Comparison of ENCODE assay signal across 9 cellular contexts in the genomic region with DNA sequence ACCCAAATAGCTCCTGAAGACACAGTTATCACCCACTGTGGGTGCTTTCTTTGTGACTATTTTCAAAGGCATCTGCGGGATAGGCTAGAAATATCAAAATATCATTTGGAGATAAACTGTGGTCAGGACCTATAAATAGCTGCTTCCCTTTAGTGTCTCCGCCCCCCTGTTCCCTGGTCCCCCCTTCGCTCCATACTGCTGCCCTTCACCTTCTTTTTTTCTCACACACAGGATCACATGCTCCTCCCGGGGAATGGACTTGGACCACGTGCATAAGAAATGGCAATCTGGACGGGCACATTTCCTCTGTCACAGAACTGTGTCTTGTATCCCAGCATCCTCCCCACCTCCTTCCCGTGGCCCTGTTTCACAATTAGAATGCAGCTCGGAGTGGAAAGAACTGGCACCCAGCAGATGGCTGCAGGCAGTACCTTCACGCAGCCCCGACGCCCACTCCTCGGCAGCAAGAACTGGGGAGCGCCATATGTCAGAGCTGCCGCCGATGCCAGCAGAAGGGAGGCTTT.
DNase-seq lines count a peak whose midpoint lies in the region; ATAC-seq, FAIRE-seq and TF ChIP-seq lines count a peak whose summit lies in the region.
"Had no signal": no experiment of that assay in that cellular context is flagged by ENCODE, and none has a peak within 500 bp of the region (broad histone marks: within the 10 kb centered on the region; RNA-seq: fewer than 3 reads in every experiment).

No MANE protein-coding gene starts in this region.

- POLR2A ChIA-PET in activated naive CD8-positive, alpha-beta T cell treated with anti-CD3 and anti-CD28 coated beads, Interleukin-2, amount 10 ng/mL, durations not matched to agents 7 days and 5 days (lab: Charles Lee): interaction anchor here (0.9 kb wide), 1 partner anchor 59 kb away, joined by 3 read pairs; no protein-coding TSS in a partner anchor

- no peaks in the 10 kb centered on the region for H3K36me3 Mint-ChIP-seq in activated naive CD8-positive, alpha-beta T cell treated with anti-CD3 and anti-CD28 coated beads, Interleukin-2, amount 10 ng/mL, durations not matched to agents 7 days and 5 days

- H3K9ac ChIP-seq in kidney (ENCODE audit: low read length in 2 of 2): no peak overlapping the region

- ATAC-seq in Right ventricle myocardium inferior (peak; percentile 65), GM18517 (IDR thresholded peaks at IDR 0.05; ENCODE audit: unreplicated experiment) (no peak), HG03342 (IDR thresholded peaks at IDR 0.05; ENCODE audit: unreplicated experiment) (no peak)
- ATAC-seq in activated naive CD8-positive, alpha-beta T cell treated with anti-CD3 and anti-CD28 coated beads, Interleukin-2, amount 10 ng/mL, durations not matched to agents 7 days and 5 days (ENCODE audit: low read depth): no peak

- intact Hi-C loops in Right ventricle myocardium inferior (cut with DNase I): loop anchor here (5.0 to 10.0 kb wide), 3 partner anchors 178 to 834 kb away; no protein-coding TSS in a partner anchor
- intact Hi-C loops in kidney (cut with DNase I): loop anchor here (10.0 kb wide), 2 partner anchors 324 to 624 kb away; no protein-coding TSS in a partner anchor

- H3K36me3 ChIP-seq in right atrium auricular region (no peaks in the 10 kb centered on the region), kidney (ENCODE audit: control insufficient read depth in 1 of 2, insufficient read depth in 2 of 2, low read length in 2 of 2) (no peaks in the 10 kb centered on the region)

- peaks cover 7% of the 10 kb centered on the region for H3K4me1 Mint-ChIP-seq in activated naive CD8-positive, alpha-beta T cell treated with anti-CD3 and anti-CD28 coated beads, Interleukin-2, amount 10 ng/mL, durations not matched to agents 7 days and 5 days

- no peaks in the 10 kb centered on the region for H3K27me3 ChIP-seq in right atrium auricular region

- peaks cover 3% of the 10 kb centered on the region for H3K27me3 Mint-ChIP-seq in activated naive CD8-positive, alpha-beta T cell treated with anti-CD3 and anti-CD28 coated beads, Interleukin-2, amount 10 ng/mL, durations not matched to agents 7 days and 5 days

- no peak overlapping the region for H3K27ac Mint-ChIP-seq in activated naive CD8-positive, alpha-beta T cell treated with anti-CD3 and anti-CD28 coated beads, Interleukin-2, amount 10 ng/mL, durations not matched to agents 7 days and 5 days

- H3K4me3 Mint-ChIP-seq in activated naive CD8-positive, alpha-beta T cell treated with anti-CD3 and anti-CD28 coated beads, Interleukin-2, amount 10 ng/mL, durations not matched to agents 7 days and 5 days: peak overlapping the region; percentile 13

- H3K9me3 ChIP-seq in right atrium auricular region (no peaks in the 10 kb centered on the region), kidney (ENCODE audit: control insufficient read depth in 1 of 2, low read length in 2 of 2) (no peaks in the 10 kb centered on the region)

- DNase-seq in Right ventricle myocardium inferior (ENCODE audit: missing footprints) (no peak), right atrium auricular region (ENCODE audit: low spot score) (no peak), kidney (peak; percentile 64), urothelium cell line (ENCODE audit: low spot score) (peak; percentile 21), DMS53 (lab: John Stamatoyannopoulos, UW) (no peak)
- DNase-seq in activated naive CD8-positive, alpha-beta T cell treated with anti-CD3 and anti-CD28 coated beads, Interleukin-2, amount 10 ng/mL, durations not matched to agents 7 days and 5 days: no peak
- DNase-seq: activated CD8-positive, alpha-beta memory T cell treated with anti-CD3 and anti-CD28 coated beads, Interleukin-2, amount 50 U/mL, for 48 hours had no signal

- H3K4me1 ChIP-seq in right atrium auricular region: peaks cover 0 to 17% of the 10 kb centered on the region in 2 donors
- H3K4me1 ChIP-seq in kidney (ENCODE audit: control insufficient read depth in 1 of 2, insufficient read depth in 1 of 2, low read depth in 1 of 2, low read length in 2 of 2): peaks cover 0 to 4% of the 10 kb centered on the region in 2 donors

- H3K27ac ChIP-seq in right atrium auricular region (peak overlapping the region in 1 of 2 donors; percentile 47), kidney (ENCODE audit: low read depth in 2 of 2, low read length in 2 of 2) (no peak overlapping the region)

- FAIRE-seq in kidney (lab: Jason Lieb, UNC): no peak
- FAIRE-seq in urothelium cell line (lab: Jason Lieb, UNC): peak; percentile 55

- no peaks in the 10 kb centered on the region for H3K9me3 Mint-ChIP-seq in activated naive CD8-positive, alpha-beta T cell treated with anti-CD3 and anti-CD28 coated beads, Interleukin-2, amount 10 ng/mL, durations not matched to agents 7 days and 5 days

- TF ChIP-seq CTCF in right atrium auricular region (IDR thresholded peaks at IDR 0.05): no peak
- TF ChIP-seq CTCF in kidney (IDR thresholded peaks at IDR 0.05; ENCODE audit: borderline replicate concordance, extremely low read depth, insufficient read depth): no peak

- H3K4me3 ChIP-seq in right atrium auricular region: peak overlapping the region in 1 of 2 donors; percentile 27
- H3K4me3 ChIP-seq in kidney (ENCODE audit: low read length in 2 of 2): peak overlapping the region; percentile 23 to 26

Comparison
In these comparisons a context has a peak if more than half of its experiments do, and no peak if none do; other contexts are left out.
1. DNase-seq: peak in kidney (single experiment) and urothelium cell line (single experiment); none in Right ventricle myocardium inferior (single experiment), right atrium auricular region (single experiment), activated naive CD8-positive, alpha-beta T cell treated with anti-CD3 and anti-CD28 coated beads, Interleukin-2, amount 10 ng/mL, durations not matched to agents 7 days and 5 days (single experiment) and DMS53 (single experiment).